Comparison of ENCODE assay signal across 1 cellular context in genomic region chr10:115854740-115855435, GRCh38.
TF ChIP-seq lines count a peak whose summit lies in the region.

No MANE protein-coding gene starts in this region.

TF ChIP-seq in IMR-90, 13 proteins besides CTCF, POLR2A, EP300 and RAD21:
- TF ChIP-seq CHD1 (IDR thresholded peaks at IDR 0.05; ENCODE audit: low read depth, low read length) (no peak), NFE2L2 (IDR thresholded peaks at IDR 0.05; ENCODE audit: low read depth, low read length) (no peak), FOS (IDR thresholded peaks at IDR 0.05; ENCODE audit: low read depth, low read length) (no peak), RCOR1 (IDR thresholded peaks at IDR 0.05; ENCODE audit: insufficient replicate concordance, low read length) (no peak), MAZ (IDR thresholded peaks at IDR 0.05; ENCODE audit: borderline replicate concordance, low read depth, low read length) (no peak), BHLHE40 (IDR thresholded peaks at IDR 0.05; ENCODE audit: low read depth, low read length) (no peak), RFX5 (IDR thresholded peaks at IDR 0.05; ENCODE audit: low read depth, low read length) (no peak), MXI1 (IDR thresholded peaks at IDR 0.05; ENCODE audit: borderline replicate concordance, low read depth, low read length) (no peak), SMC3 (IDR thresholded peaks at IDR 0.05; ENCODE audit: low read depth, low read length) (no peak), ELK1 (IDR thresholded peaks at IDR 0.05; ENCODE audit: borderline replicate concordance, low read depth, low read length) (no peak), CEBPB (IDR thresholded peaks at IDR 0.05; ENCODE audit: low read depth, low read length) (no peak), USF2 (IDR thresholded peaks at IDR 0.05; ENCODE audit: low read depth, low read length) (no peak), MAFK (IDR thresholded peaks at IDR 0.05; ENCODE audit: low read depth, low read length) (no peak)
